In genomic region chr11:34053161-34053686, GRCh38 we compare ENCODE assay signal across 1 cellular context.
A peak's percentile ranks its signal among the peaks of the same experiment; 100 is the strongest.
TF ChIP-seq lines count a peak whose summit lies in the region.

No MANE protein-coding gene starts in this region.

TF ChIP-seq in HepG2, 621 proteins besides CTCF, POLR2A, EP300 and RAD21 (continued from another document and continues in another):
- no peak for TF ChIP-seq ZHX2 (IDR thresholded peaks at IDR 0.05; ENCODE audit: low read depth)
- TF ChIP-seq ZHX2 (CRISPR knock-in tag; IDR thresholded peaks at IDR 0.05; ENCODE audit: borderline replicate concordance) = no peak
- no peak for TF ChIP-seq ZNF557 (CRISPR knock-in tag; IDR thresholded peaks at IDR 0.05)
- no peak for TF ChIP-seq ZFP91 (CRISPR knock-in tag; IDR thresholded peaks at IDR 0.05; ENCODE audit: borderline replicate concordance)
- no peak for TF ChIP-seq HDAC2 (CRISPR knock-in tag; IDR thresholded peaks at IDR 0.05)
- TF ChIP-seq SIN3B (IDR thresholded peaks at IDR 0.05; ENCODE audit: low read length) = no peak
- TF ChIP-seq ZMYM4 (CRISPR knock-in tag; IDR thresholded peaks at IDR 0.05) = 0 out of 2 replicates have a peak, but pooled peaks have one; percentile 13
- TF ChIP-seq YEATS2 (CRISPR knock-in tag; IDR thresholded peaks at IDR 0.05; ENCODE audit: borderline replicate concordance) = no peak
- TF ChIP-seq DMTF1 (CRISPR knock-in tag; IDR thresholded peaks at IDR 0.05) = no peak
- 0 out of 2 replicates have a peak, but pooled peaks have one; percentile 49 for TF ChIP-seq ZNF44 (CRISPR knock-in tag; IDR thresholded peaks at IDR 0.05)
- TF ChIP-seq RCOR2 (CRISPR knock-in tag; IDR thresholded peaks at IDR 0.05) = no peak
- TF ChIP-seq NFKBIZ (CRISPR knock-in tag; IDR thresholded peaks at IDR 0.05) = no peak
- no peak for TF ChIP-seq ZBTB44 (CRISPR knock-in tag; IDR thresholded peaks at IDR 0.05)
- TF ChIP-seq, protein P1, sequence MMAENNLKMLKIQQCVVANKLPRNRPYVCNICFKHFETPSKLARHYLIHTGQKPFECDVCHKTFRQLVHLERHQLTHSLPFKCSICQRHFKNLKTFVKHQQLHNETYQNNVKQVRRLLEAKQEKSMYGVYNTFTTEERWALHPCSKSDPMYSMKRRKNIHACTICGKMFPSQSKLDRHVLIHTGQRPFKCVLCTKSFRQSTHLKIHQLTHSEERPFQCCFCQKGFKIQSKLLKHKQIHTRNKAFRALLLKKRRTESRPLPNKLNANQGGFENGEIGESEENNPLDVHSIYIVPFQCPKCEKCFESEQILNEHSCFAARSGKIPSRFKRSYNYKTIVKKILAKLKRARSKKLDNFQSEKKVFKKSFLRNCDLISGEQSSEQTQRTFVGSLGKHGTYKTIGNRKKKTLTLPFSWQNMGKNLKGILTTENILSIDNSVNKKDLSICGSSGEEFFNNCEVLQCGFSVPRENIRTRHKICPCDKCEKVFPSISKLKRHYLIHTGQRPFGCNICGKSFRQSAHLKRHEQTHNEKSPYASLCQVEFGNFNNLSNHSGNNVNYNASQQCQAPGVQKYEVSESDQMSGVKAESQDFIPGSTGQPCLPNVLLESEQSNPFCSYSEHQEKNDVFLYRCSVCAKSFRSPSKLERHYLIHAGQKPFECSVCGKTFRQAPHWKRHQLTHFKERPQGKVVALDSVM (CRISPR knock-in tag; IDR thresholded peaks at IDR 0.05) = no peak
- no peak for TF ChIP-seq SATB2 (CRISPR knock-in tag; IDR thresholded peaks at IDR 0.05)
- TF ChIP-seq PRPF4 (IDR thresholded peaks at IDR 0.05; ENCODE audit: low read depth, low read length, poor library complexity, severe bottlenecking) = no peak
- no peak for TF ChIP-seq ZNF549 (CRISPR knock-in tag; IDR thresholded peaks at IDR 0.05)
- no peak for TF ChIP-seq GFI1 (CRISPR knock-in tag; IDR thresholded peaks at IDR 0.05; ENCODE audit: borderline replicate concordance)
- TF ChIP-seq ZNF574 (CRISPR knock-in tag; IDR thresholded peaks at IDR 0.05) = 0 out of 2 replicates have a peak, but pooled peaks have one; percentile 25
- no peak for TF ChIP-seq ZFP82 (CRISPR knock-in tag; IDR thresholded peaks at IDR 0.05; ENCODE audit: borderline replicate concordance)
- no peak for TF ChIP-seq TCF7L2 (IDR thresholded peaks at IDR 0.05; ENCODE audit: low read depth, low read length)
- TF ChIP-seq PAXIP1 (CRISPR knock-in tag; conservative IDR thresholded peaks at IDR 0.05) = peak; percentile 11; the same call in 1 of the 2 replicates
- TF ChIP-seq, protein P2, sequence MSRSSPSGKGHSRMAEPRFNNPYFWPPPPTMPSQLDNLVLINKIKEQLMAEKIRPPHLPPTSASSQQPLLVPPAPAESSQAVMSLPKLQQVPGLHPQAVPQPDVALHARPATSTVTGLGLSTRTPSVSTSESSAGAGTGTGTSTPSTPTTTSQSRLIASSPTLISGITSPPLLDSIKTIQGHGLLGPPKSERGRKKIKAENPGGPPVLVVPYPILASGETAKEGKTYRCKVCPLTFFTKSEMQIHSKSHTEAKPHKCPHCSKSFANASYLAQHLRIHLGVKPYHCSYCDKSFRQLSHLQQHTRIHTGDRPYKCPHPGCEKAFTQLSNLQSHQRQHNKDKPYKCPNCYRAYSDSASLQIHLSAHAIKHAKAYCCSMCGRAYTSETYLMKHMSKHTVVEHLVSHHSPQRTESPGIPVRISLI (CRISPR knock-in tag; IDR thresholded peaks at IDR 0.05; ENCODE audit: borderline replicate concordance) = peak; percentile 70
- no peak for TF ChIP-seq GMEB2 (CRISPR knock-in tag; IDR thresholded peaks at IDR 0.05; ENCODE audit: low read depth)
- TF ChIP-seq ELF3 (CRISPR knock-in tag; IDR thresholded peaks at IDR 0.05) = no peak
- no peak for TF ChIP-seq NCOA1 (CRISPR knock-in tag; IDR thresholded peaks at IDR 0.05)
- peak; percentile 83 for TF ChIP-seq DMAP1 (CRISPR knock-in tag; IDR thresholded peaks at IDR 0.05)
- TF ChIP-seq ZNF766 (CRISPR knock-in tag; IDR thresholded peaks at IDR 0.05; ENCODE audit: borderline replicate concordance) = no peak
- no peak for TF ChIP-seq ZSCAN20 (CRISPR knock-in tag; IDR thresholded peaks at IDR 0.05; ENCODE audit: borderline replicate concordance)
- TF ChIP-seq ZNF724P (CRISPR knock-in tag; IDR thresholded peaks at IDR 0.05; ENCODE audit: borderline replicate concordance) = no peak
